Comparison of ENCODE assay signal across 17 cellular contexts in the genomic region with DNA sequence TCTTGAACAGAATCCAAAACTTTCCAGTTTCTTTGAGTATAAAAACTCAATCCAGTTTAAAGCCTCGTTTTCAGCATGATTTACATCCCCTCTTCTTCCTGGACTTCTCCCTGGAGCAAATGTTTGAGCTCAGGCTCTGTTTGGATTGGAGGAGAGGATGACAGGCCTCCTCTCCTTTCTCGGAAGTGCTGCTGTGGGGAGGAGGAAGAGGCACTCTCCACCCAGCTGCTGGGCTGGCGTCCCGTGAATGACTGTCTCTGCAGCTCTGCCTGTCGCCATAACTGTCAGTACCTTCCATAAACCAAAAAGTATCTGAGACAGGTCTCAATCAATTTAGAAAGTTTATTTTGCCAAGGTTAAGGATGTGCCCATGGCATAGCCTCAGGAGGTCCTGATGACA.
DNase-seq lines count a peak whose midpoint lies in the region; ATAC-seq, FAIRE-seq and TF ChIP-seq lines count a peak whose summit lies in the region.
"Had no signal": no experiment of that assay in that cellular context is flagged by ENCODE, and none has a peak within 500 bp of the region (broad histone marks: within the 10 kb centered on the region; RNA-seq: fewer than 3 reads in every experiment).

No MANE protein-coding gene starts in this region.

- H3K36me3 Mint-ChIP-seq in GM23338 (ENCODE audit: low read depth) = peaks cover 10% of the 10 kb centered on the region; the same call in 2 of the 3 replicates
- H3K36me3 Mint-ChIP-seq: CD8-positive, alpha-beta T cell had no signal

- no peaks in the 10 kb centered on the region for H3K4me1 ChIP-seq in GM23338 (ENCODE audit: insufficient read depth)
- no peaks in the 10 kb centered on the region for H3K4me1 ChIP-seq in kidney (ENCODE audit: control insufficient read depth in 1 of 2, insufficient read depth in 1 of 2, low read depth in 1 of 2, low read length in 2 of 2)
- H3K4me1 ChIP-seq: Peyer's patch had no signal

- H2AFZ ChIP-seq in GM23338 = 0 out of 2 replicates have a peak overlapping the region, but pooled peaks have one; percentile 2

- TF ChIP-seq CTCF in GM23338 (conservative IDR thresholded peaks at IDR 0.05; ENCODE audit: low read depth in 2 of 2) (no peak), kidney (IDR thresholded peaks at IDR 0.05; ENCODE audit: borderline replicate concordance, extremely low read depth, insufficient read depth) (no peak)

- H3K79me2 ChIP-seq in GM23338 (replicated peaks; ENCODE audit: insufficient read depth) = no peaks in the 10 kb centered on the region

- intact Hi-C loops in kidney (cut with DNase I) (no loop called here), posterior vena cava (cut with DNase I) (no loop called here)

- H3K27ac ChIP-seq in GM23338 (ENCODE audit: low read depth) (no peak overlapping the region), kidney (ENCODE audit: low read depth in 2 of 2, low read length in 2 of 2) (no peak overlapping the region)

- no peak overlapping the region for H3K4me3 Mint-ChIP-seq in GM23338
- H3K4me3 Mint-ChIP-seq: B cell; CD8-positive, alpha-beta T cell had no signal

- no peaks in the 10 kb centered on the region for H4K20me1 ChIP-seq in GM23338 (replicated peaks; ENCODE audit: insufficient read depth)

- no peaks in the 10 kb centered on the region for H3K27me3 Mint-ChIP-seq in GM23338 (ENCODE audit: insufficient read depth, low read depth, poor library complexity)
- H3K27me3 Mint-ChIP-seq: B cell had no signal

- ATAC-seq in GM23338 (no peak), GM18907 (IDR thresholded peaks at IDR 0.05; ENCODE audit: unreplicated experiment) (no peak)
- ATAC-seq: CD8-positive, alpha-beta T cell had no signal

- H3K9me3 Mint-ChIP-seq in GM23338 = peaks cover 14% of the 10 kb centered on the region; the same call in 2 of the 3 replicates
- H3K9me3 Mint-ChIP-seq: CD8-positive, alpha-beta T cell had no signal

- peak; percentile 57 for DNase-seq in AG20443 (ENCODE audit: low spot score)
- DNase-seq in GM23338 (ENCODE audit: low spot score) = no peak
- DNase-seq in kidney = peak; percentile 89
- DNase-seq in posterior vena cava (ENCODE audit: low spot score) = peak; percentile 82
- no peak for DNase-seq in UCSD-AML1 (lab: John Stamatoyannopoulos, UW; ENCODE audit: unreplicated experiment)
- no peak for DNase-seq in LoVo (ENCODE audit: low spot score)
- DNase-seq: CD8-positive, alpha-beta T cell; H7; NCI-H1436; NCI-H2029 treated with DMSO at 0.1 percent for 48 hours; NCI-H510A; NCI-H82; Peyer's patch; SHP77 treated with DMSO at 0.1 percent for 48 hours had no signal

- H3K4me3 ChIP-seq in GM23338 = no peak overlapping the region
- H3K4me3 ChIP-seq in kidney (ENCODE audit: low read length in 2 of 2) = no peak overlapping the region
- H3K4me3 ChIP-seq: Peyer's patch had no signal

- H3K27ac Mint-ChIP-seq in GM23338 = no peak overlapping the region
- H3K27ac Mint-ChIP-seq: B cell; CD8-positive, alpha-beta T cell had no signal

- no peaks in the 10 kb centered on the region for H3K4me1 Mint-ChIP-seq in GM23338
- H3K4me1 Mint-ChIP-seq: B cell had no signal

- H3K9ac ChIP-seq in kidney (ENCODE audit: low read length in 2 of 2) = no peak overlapping the region

- H3K27me3 ChIP-seq in GM23338 (ENCODE audit: insufficient read depth) = no peaks in the 10 kb centered on the region
- H3K27me3 ChIP-seq: Peyer's patch had no signal

- H3F3A ChIP-seq in GM23338 (replicated peaks; ENCODE audit: low read depth) = no peaks in the 10 kb centered on the region

- no peaks in the 10 kb centered on the region; the same call in 1 of the 2 replicates for H3K36me3 ChIP-seq in GM23338 (ENCODE audit: insufficient read depth)
- H3K36me3 ChIP-seq in kidney (ENCODE audit: control insufficient read depth in 1 of 2, insufficient read depth in 2 of 2, low read length in 2 of 2) = no peaks in the 10 kb centered on the region
- H3K36me3 ChIP-seq: Peyer's patch had no signal

- no peaks in the 10 kb centered on the region for H3K9me3 ChIP-seq in kidney (ENCODE audit: control insufficient read depth in 1 of 2, low read length in 2 of 2)
- H3K9me3 ChIP-seq: Peyer's patch had no signal

- peaks cover 5% of the 10 kb centered on the region; the same call in 1 of the 2 replicates for H3K9me2 ChIP-seq in GM23338 (ENCODE audit: insufficient read depth)

- H3K4me2 ChIP-seq in GM23338 = no peak overlapping the region

- no peak for FAIRE-seq in kidney (lab: Jason Lieb, UNC)
- FAIRE-seq: D721Med had no signal

TF ChIP-seq in GM23338, 12 proteins besides CTCF, POLR2A, EP300 and RAD21:
- TF ChIP-seq NANOG (IDR thresholded peaks at IDR 0.05; ENCODE audit: borderline replicate concordance) = no peak
- no peak for TF ChIP-seq ZNF114 (CRISPR knock-in tag; IDR thresholded peaks at IDR 0.05)
- no peak for TF ChIP-seq JUNB (IDR thresholded peaks at IDR 0.05; ENCODE audit: unreplicated experiment)
- TF ChIP-seq, protein P1, sequence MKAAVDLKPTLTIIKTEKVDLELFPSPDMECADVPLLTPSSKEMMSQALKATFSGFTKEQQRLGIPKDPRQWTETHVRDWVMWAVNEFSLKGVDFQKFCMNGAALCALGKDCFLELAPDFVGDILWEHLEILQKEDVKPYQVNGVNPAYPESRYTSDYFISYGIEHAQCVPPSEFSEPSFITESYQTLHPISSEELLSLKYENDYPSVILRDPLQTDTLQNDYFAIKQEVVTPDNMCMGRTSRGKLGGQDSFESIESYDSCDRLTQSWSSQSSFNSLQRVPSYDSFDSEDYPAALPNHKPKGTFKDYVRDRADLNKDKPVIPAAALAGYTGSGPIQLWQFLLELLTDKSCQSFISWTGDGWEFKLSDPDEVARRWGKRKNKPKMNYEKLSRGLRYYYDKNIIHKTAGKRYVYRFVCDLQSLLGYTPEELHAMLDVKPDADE (IDR thresholded peaks at IDR 0.05) = no peak

Comparison
In these comparisons a context has a peak if more than half of its experiments do, and no peak if none do; other contexts are left out.
1. DNase-seq: peak in AG20443 (single experiment), kidney (single experiment) and posterior vena cava (single experiment); none in GM23338 (single experiment), UCSD-AML1 (single experiment) and LoVo (single experiment).